In genomic region chr3:39317571-39318169, GRCh38 we compare ENCODE assay signal across 1 cellular context.
TF ChIP-seq lines count a peak whose summit lies in the region.

No MANE protein-coding gene starts in this region.

TF ChIP-seq in HepG2, 621 proteins besides CTCF, POLR2A, EP300 and RAD21 (continued from another document and continues in another):
- TF ChIP-seq GMEB1 (CRISPR knock-in tag; IDR thresholded peaks at IDR 0.05; ENCODE audit: borderline replicate concordance) (0 out of 2 replicates have a peak, but pooled peaks have one; percentile 22), ZZZ3 (CRISPR knock-in tag; IDR thresholded peaks at IDR 0.05; ENCODE audit: borderline replicate concordance) (no peak), SKI (IDR thresholded peaks at IDR 0.05; ENCODE audit: partially characterized antibody) (peak; percentile 78), ELK4 (CRISPR knock-in tag; IDR thresholded peaks at IDR 0.05; ENCODE audit: borderline replicate concordance) (no peak), REPIN1 (CRISPR knock-in tag; IDR thresholded peaks at IDR 0.05; ENCODE audit: borderline replicate concordance, low read depth) (0 out of 2 replicates have a peak, but pooled peaks have one; percentile 20), CREB1 (IDR thresholded peaks at IDR 0.05) (peak; percentile 57; the same call in 1 of the 2 replicates), CREB1 (CRISPR knock-in tag; IDR thresholded peaks at IDR 0.05) (peak; percentile 81), TRIM24 (CRISPR knock-in tag; IDR thresholded peaks at IDR 0.05) (peak; percentile 99), ZNF615 (CRISPR knock-in tag; IDR thresholded peaks at IDR 0.05; ENCODE audit: borderline replicate concordance) (0 out of 2 replicates have a peak, but pooled peaks have one; percentile 64), CCDC6 (CRISPR knock-in tag; IDR thresholded peaks at IDR 0.05) (0 out of 2 replicates have a peak, but pooled peaks have one; percentile 30), HDAC2 (CRISPR knock-in tag; IDR thresholded peaks at IDR 0.05) (peak; percentile 92), DNMT3B (CRISPR knock-in tag; conservative IDR thresholded peaks at IDR 0.05) (no peak), RXRB (CRISPR knock-in tag; IDR thresholded peaks at IDR 0.05; ENCODE audit: borderline replicate concordance) (peak; percentile 94), HNRNPK (IDR thresholded peaks at IDR 0.05; ENCODE audit: low read depth, low read length, poor library complexity, severe bottlenecking) (no peak), SP4 (CRISPR knock-in tag; IDR thresholded peaks at IDR 0.05) (no peak), ZNF251 (CRISPR knock-in tag; IDR thresholded peaks at IDR 0.05) (no peak), SAP130 (CRISPR knock-in tag; IDR thresholded peaks at IDR 0.05; ENCODE audit: low read depth) (peak; percentile 72), ZNF235 (CRISPR knock-in tag; IDR thresholded peaks at IDR 0.05; ENCODE audit: borderline replicate concordance) (no peak), TEF (CRISPR knock-in tag; IDR thresholded peaks at IDR 0.05) (peak; percentile 98), RFXAP (CRISPR knock-in tag; IDR thresholded peaks at IDR 0.05; ENCODE audit: borderline replicate concordance) (peak; percentile 70; the same call in 1 of the 2 replicates), NFIC (IDR thresholded peaks at IDR 0.05; ENCODE audit: low read length) (peak; percentile 90), ZNF570 (CRISPR knock-in tag; IDR thresholded peaks at IDR 0.05; ENCODE audit: borderline replicate concordance) (no peak), ZNF382 (CRISPR knock-in tag; IDR thresholded peaks at IDR 0.05; ENCODE audit: borderline replicate concordance) (no peak), ZNF543 (CRISPR knock-in tag; IDR thresholded peaks at IDR 0.05) (no peak), YEATS4 (CRISPR knock-in tag; IDR thresholded peaks at IDR 0.05; ENCODE audit: borderline replicate concordance) (no peak), ZNF891 (CRISPR knock-in tag; IDR thresholded peaks at IDR 0.05) (no peak), FOXC1 (CRISPR knock-in tag; IDR thresholded peaks at IDR 0.05; ENCODE audit: borderline replicate concordance) (no peak), MXD4 (CRISPR knock-in tag; IDR thresholded peaks at IDR 0.05) (no peak), REXO4 (CRISPR knock-in tag; IDR thresholded peaks at IDR 0.05; ENCODE audit: borderline replicate concordance) (no peak), TCF7 (IDR thresholded peaks at IDR 0.05; ENCODE audit: low read depth) (peak; percentile 70), TGIF2 (CRISPR knock-in tag; IDR thresholded peaks at IDR 0.05) (no peak), NR1H2 (CRISPR knock-in tag; IDR thresholded peaks at IDR 0.05; ENCODE audit: borderline replicate concordance, low read depth) (no peak), POGZ (CRISPR knock-in tag; IDR thresholded peaks at IDR 0.05) (peak; percentile 97)
- TF ChIP-seq, protein P1, sequence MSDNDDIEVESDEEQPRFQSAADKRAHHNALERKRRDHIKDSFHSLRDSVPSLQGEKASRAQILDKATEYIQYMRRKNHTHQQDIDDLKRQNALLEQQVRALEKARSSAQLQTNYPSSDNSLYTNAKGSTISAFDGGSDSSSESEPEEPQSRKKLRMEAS (IDR thresholded peaks at IDR 0.05) = peak; percentile 64; the same call in 1 of the 2 replicates
- TF ChIP-seq, protein P2, sequence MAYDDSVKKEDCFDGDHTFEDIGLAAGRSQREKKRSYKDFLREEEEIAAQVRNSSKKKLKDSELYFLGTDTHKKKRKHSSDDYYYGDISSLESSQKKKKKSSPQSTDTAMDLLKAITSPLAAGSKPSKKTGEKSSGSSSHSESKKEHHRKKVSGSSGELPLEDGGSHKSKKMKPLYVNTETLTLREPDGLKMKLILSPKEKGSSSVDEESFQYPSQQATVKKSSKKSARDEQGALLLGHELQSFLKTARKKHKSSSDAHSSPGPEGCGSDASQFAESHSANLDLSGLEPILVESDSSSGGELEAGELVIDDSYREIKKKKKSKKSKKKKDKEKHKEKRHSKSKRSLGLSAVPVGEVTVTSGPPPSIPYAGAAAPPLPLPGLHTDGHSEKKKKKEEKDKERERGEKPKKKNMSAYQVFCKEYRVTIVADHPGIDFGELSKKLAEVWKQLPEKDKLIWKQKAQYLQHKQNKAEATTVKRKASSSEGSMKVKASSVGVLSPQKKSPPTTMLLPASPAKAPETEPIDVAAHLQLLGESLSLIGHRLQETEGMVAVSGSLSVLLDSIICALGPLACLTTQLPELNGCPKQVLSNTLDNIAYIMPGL (CRISPR knock-in tag; IDR thresholded peaks at IDR 0.05; ENCODE audit: borderline replicate concordance in 1 of 2, low read depth in 1 of 2) = peak in 1 of 2 experiments; percentile 60; a peak in 1 of 4 replicates
- TF ChIP-seq, protein P3, sequence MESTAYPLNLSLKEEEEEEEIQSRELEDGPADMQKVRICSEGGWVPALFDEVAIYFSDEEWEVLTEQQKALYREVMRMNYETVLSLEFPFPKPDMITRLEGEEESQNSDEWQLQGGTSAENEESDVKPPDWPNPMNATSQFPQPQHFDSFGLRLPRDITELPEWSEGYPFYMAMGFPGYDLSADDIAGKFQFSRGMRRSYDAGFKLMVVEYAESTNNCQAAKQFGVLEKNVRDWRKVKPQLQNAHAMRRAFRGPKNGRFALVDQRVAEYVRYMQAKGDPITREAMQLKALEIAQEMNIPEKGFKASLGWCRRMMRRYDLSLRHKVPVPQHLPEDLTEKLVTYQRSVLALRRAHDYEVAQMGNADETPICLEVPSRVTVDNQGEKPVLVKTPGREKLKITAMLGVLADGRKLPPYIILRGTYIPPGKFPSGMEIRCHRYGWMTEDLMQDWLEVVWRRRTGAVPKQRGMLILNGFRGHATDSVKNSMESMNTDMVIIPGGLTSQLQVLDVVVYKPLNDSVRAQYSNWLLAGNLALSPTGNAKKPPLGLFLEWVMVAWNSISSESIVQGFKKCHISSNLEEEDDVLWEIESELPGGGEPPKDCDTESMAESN (CRISPR knock-in tag; conservative IDR thresholded peaks at IDR 0.05) = peak; percentile 65
- TF ChIP-seq, protein P4, sequence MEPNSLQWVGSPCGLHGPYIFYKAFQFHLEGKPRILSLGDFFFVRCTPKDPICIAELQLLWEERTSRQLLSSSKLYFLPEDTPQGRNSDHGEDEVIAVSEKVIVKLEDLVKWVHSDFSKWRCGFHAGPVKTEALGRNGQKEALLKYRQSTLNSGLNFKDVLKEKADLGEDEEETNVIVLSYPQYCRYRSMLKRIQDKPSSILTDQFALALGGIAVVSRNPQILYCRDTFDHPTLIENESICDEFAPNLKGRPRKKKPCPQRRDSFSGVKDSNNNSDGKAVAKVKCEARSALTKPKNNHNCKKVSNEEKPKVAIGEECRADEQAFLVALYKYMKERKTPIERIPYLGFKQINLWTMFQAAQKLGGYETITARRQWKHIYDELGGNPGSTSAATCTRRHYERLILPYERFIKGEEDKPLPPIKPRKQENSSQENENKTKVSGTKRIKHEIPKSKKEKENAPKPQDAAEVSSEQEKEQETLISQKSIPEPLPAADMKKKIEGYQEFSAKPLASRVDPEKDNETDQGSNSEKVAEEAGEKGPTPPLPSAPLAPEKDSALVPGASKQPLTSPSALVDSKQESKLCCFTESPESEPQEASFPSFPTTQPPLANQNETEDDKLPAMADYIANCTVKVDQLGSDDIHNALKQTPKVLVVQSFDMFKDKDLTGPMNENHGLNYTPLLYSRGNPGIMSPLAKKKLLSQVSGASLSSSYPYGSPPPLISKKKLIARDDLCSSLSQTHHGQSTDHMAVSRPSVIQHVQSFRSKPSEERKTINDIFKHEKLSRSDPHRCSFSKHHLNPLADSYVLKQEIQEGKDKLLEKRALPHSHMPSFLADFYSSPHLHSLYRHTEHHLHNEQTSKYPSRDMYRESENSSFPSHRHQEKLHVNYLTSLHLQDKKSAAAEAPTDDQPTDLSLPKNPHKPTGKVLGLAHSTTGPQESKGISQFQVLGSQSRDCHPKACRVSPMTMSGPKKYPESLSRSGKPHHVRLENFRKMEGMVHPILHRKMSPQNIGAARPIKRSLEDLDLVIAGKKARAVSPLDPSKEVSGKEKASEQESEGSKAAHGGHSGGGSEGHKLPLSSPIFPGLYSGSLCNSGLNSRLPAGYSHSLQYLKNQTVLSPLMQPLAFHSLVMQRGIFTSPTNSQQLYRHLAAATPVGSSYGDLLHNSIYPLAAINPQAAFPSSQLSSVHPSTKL (CRISPR knock-in tag; IDR thresholded peaks at IDR 0.05) = peak; percentile 99
- TF ChIP-seq, protein P5, sequence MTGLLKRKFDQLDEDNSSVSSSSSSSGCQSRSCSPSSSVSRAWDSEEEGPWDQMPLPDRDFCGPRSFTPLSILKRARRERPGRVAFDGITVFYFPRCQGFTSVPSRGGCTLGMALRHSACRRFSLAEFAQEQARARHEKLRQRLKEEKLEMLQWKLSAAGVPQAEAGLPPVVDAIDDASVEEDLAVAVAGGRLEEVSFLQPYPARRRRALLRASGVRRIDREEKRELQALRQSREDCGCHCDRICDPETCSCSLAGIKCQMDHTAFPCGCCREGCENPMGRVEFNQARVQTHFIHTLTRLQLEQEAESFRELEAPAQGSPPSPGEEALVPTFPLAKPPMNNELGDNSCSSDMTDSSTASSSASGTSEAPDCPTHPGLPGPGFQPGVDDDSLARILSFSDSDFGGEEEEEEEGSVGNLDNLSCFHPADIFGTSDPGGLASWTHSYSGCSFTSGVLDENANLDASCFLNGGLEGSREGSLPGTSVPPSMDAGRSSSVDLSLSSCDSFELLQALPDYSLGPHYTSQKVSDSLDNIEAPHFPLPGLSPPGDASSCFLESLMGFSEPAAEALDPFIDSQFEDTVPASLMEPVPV (CRISPR knock-in tag; IDR thresholded peaks at IDR 0.05) = no peak
- TF ChIP-seq, protein P6, sequence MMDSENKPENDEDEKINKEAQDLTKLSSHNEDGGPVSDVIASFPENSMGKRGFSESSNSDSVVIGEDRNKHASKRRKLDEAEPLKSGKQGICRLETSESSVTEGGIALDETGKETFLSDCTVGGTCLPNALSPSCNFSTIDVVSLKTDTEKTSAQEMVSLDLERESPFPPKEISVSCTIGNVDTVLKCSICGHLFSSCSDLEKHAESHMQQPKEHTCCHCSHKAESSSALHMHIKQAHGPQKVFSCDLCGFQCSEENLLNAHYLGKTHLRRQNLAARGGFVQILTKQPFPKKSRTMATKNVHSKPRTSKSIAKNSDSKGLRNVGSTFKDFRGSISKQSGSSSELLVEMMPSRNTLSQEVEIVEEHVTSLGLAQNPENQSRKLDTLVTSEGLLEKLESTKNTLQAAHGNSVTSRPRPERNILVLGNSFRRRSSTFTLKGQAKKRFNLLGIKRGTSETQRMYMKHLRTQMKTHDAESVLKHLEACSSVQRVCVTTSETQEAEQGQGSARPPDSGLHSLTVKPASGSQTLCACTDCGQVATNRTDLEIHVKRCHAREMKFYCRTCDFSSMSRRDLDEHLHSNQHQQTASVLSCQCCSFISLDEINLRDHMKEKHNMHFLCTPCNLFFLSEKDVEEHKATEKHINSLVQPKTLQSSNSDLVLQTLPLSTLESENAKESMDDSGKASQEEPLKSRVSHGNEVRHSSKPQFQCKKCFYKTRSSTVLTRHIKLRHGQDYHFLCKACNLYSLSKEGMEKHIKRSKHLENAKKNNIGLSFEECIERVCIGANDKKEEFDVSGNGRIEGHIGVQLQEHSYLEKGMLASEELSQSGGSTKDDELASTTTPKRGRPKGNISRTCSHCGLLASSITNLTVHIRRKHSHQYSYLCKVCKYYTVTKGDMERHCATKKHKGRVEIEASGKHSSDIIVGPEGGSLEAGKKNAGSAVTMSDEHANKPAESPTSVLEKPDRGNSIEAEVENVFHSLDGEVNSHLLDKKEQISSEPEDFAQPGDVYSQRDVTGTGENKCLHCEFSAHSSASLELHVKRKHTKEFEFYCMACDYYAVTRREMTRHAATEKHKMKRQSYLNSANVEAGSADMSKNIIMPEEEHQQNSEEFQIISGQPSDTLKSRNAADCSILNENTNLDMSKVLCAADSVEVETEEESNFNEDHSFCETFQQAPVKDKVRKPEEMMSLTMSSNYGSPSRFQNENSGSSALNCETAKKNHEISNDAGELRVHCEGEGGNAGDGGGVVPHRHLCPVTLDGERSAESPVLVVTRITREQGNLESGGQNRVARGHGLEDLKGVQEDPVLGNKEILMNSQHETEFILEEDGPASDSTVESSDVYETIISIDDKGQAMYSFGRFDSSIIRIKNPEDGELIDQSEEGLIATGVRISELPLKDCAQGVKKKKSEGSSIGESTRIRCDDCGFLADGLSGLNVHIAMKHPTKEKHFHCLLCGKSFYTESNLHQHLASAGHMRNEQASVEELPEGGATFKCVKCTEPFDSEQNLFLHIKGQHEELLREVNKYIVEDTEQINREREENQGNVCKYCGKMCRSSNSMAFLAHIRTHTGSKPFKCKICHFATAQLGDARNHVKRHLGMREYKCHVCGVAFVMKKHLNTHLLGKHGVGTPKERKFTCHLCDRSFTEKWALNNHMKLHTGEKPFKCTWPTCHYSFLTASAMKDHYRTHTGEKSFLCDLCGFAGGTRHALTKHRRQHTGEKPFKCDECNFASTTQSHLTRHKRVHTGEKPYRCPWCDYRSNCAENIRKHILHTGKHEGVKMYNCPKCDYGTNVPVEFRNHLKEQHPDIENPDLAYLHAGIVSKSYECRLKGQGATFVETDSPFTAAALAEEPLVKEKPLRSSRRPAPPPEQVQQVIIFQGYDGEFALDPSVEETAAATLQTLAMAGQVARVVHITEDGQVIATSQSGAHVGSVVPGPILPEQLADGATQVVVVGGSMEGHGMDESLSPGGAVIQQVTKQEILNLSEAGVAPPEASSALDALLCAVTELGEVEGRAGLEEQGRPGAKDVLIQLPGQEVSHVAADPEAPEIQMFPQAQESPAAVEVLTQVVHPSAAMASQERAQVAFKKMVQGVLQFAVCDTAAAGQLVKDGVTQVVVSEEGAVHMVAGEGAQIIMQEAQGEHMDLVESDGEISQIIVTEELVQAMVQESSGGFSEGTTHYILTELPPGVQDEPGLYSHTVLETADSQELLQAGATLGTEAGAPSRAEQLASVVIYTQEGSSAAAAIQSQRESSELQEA (CRISPR knock-in tag; IDR thresholded peaks at IDR 0.05; ENCODE audit: not compliant biosample characterization) = no peak
